In genomic region chr17:75848523-75849303, GRCh38 we compare ENCODE assay signal across 8 cellular contexts. TPM values are rescaled to one million over a fixed set of nuclear protein-coding genes. Genes with fewer than 3 reads are reported as not detected.
DNase-seq lines count a peak whose midpoint lies in the region; ATAC-seq and TF ChIP-seq lines count a peak whose summit lies in the region.

No MANE protein-coding gene starts in this region.

- no peaks in the 10 kb centered on the region for H3K9me3 ChIP-seq in CD8-positive, alpha-beta T cell (ENCODE audit: low read length)
- no peaks in the 10 kb centered on the region for H3K9me3 ChIP-seq in adrenal gland (replicated peaks in 1 of 3)

- peak in 1 of 2 donors; percentile 22 for TF ChIP-seq POLR2A in adrenal gland (IDR thresholded peaks at IDR 0.05)

- peaks cover 47% of the 10 kb centered on the region for H3K36me3 ChIP-seq in CD8-positive, alpha-beta T cell (ENCODE audit: insufficient read depth, low read length)
- H3K36me3 ChIP-seq in adrenal gland (replicated peaks in 1 of 2): peaks cover 0 to 64% of the 10 kb centered on the region in 2 donors

- in situ Hi-C loops in KBM-7 (cut with MboI; ENCODE audit: low pct_unique_long_range_greater_than_20kb, low sequenced_read_pairs): no loop called here

- no peak overlapping the region for H3K4me3 Mint-ChIP-seq in CD8-positive, alpha-beta T cell

- intact Hi-C loops in CD8-positive, alpha-beta T cell (cut with DNase I, micrococcal nuclease): loop anchor here in 1 of 2 experiments (1.0 kb wide), 2 partner anchors 83 to 94 kb away; partner anchors contain the start of gene GALK1
- intact Hi-C loops in adrenal gland (cut with DNase I): no loop called here

- no peaks in the 10 kb centered on the region for H3K27me3 ChIP-seq in CD8-positive, alpha-beta T cell (ENCODE audit: insufficient read depth, low read length)
- H3K27me3 ChIP-seq in adrenal gland: no peaks in the 10 kb centered on the region

- H3K27me3 Mint-ChIP-seq in CD8-positive, alpha-beta T cell (ENCODE audit: low read depth): no peaks in the 10 kb centered on the region

- H3K36me3 Mint-ChIP-seq in CD8-positive, alpha-beta T cell: peaks cover 55% of the 10 kb centered on the region

- peak; percentile 58 to 89 (median 83) for DNase-seq in CD8-positive, alpha-beta T cell
- DNase-seq in KBM-7 (peak; percentile 83), SKM-1 treated with dmso at 0.1 percent for 144 hours (lab: John Stamatoyannopoulos, UW; ENCODE audit: unreplicated experiment) (peak; percentile 63), adrenal gland (peak; percentile 78 to 92 (median 82)), hypothalamus (lab: John Stamatoyannopoulos, UW) (peak in 44 of 51 donors; percentile 29 to 96 (median 67)), AG08396 (ENCODE audit: low spot score) (no peak)
- DNase-seq in stimulated activated CD4-positive, alpha-beta T cell treated with anti-CD3 and anti-CD28 coated beads, Interleukin-12 subunit alpha, Interleukin-12 subunit beta, amount 100 ng/mL, for 48 hours (ENCODE audit: low read depth in 2 of 3, low spot score in 1 of 3): peak; percentile 66 to 90 (median 79)

- POLR2A ChIA-PET in CD8-positive, alpha-beta T cell (lab: Charles Lee): interaction anchor here (0.5 to 1.1 kb wide), 3 partner anchors 48 to 421 kb away, joined by 3 read pairs; partner anchors contain the start of gene TRIM65

- H3K4me1 Mint-ChIP-seq in CD8-positive, alpha-beta T cell (ENCODE audit: low read depth): peaks cover 31% of the 10 kb centered on the region

- H3K27ac ChIP-seq in CD8-positive, alpha-beta T cell (ENCODE audit: low read depth, low read length): no peak overlapping the region
- peak overlapping the region; percentile 16 to 97 (median 71) for H3K27ac ChIP-seq in adrenal gland

- H3K4me3 ChIP-seq in CD8-positive, alpha-beta T cell (ENCODE audit: low read depth, low read length): no peak overlapping the region
- no peak overlapping the region for H3K4me3 ChIP-seq in adrenal gland

- no peak overlapping the region for H3K27ac Mint-ChIP-seq in CD8-positive, alpha-beta T cell

- ATAC-seq in CD8-positive, alpha-beta T cell: peak; percentile 22
- no peak for ATAC-seq in GM18511 (IDR thresholded peaks at IDR 0.05; ENCODE audit: unreplicated experiment)

- peaks cover 24% of the 10 kb centered on the region for H3K4me1 ChIP-seq in CD8-positive, alpha-beta T cell (ENCODE audit: insufficient read depth, low read length)
- peaks cover 41 to 84% of the 10 kb centered on the region in 2 donors for H3K4me1 ChIP-seq in adrenal gland (replicated peaks in 1 of 2)

- 17 to 22% (median 20%) methylated on average over 7 to 16 of the region's 16 CpGs for WGBS in adrenal gland, 4 donors

- CTCF ChIA-PET in CD8-positive, alpha-beta T cell (lab: Charles Lee): interaction anchor here (0.7 to 5.4 kb wide), 35 partner anchors 6 to 99 kb away, joined by 3 to 30 read pairs (median 5); partner anchors contain the start of genes GALK1, TRIM65 and WBP2

- no peaks in the 10 kb centered on the region for H3K9me3 Mint-ChIP-seq in CD8-positive, alpha-beta T cell

- TF ChIP-seq CTCF in CD8-positive, alpha-beta T cell (IDR thresholded peaks at IDR 0.05): peak; percentile 74
- peak; percentile 27 to 72 (median 56) for TF ChIP-seq CTCF in adrenal gland (IDR thresholded peaks at IDR 0.05)

RNA-seq across cellular contexts. Expression of gene UNC13D, which starts 4.5 kb away (rescaled TPM):
- total RNA-seq in CD8-positive, alpha-beta T cell: 100 to 1,000 TPM; 123 to 124 TPM
- total RNA-seq in adrenal gland: 10 to 100 TPM in 7 of 8 donors, 1 to 10 TPM in 1; 3.0 to 28.1 (median 13.8) TPM
- 10 to 100 TPM in 2 of 3 donors, 1 to 10 TPM in 1; 6.6 to 47.5 (median 21.5) TPM for polyA plus RNA-seq in adrenal gland

RNA-seq across cellular contexts. Expression of gene WBP2, which starts 6.4 kb away (rescaled TPM):
- total RNA-seq in CD8-positive, alpha-beta T cell: 10 to 100 TPM; 69.1 to 80.2 TPM
- 100 to 1,000 TPM; 131 to 292 (median 217) TPM for total RNA-seq in adrenal gland
- polyA plus RNA-seq in adrenal gland: 100 to 1,000 TPM; 205 to 258 (median 258) TPM

RNA-seq across cellular contexts. Expression of gene TRIM47, which starts 29.7 kb away (rescaled TPM):
- total RNA-seq in CD8-positive, alpha-beta T cell: 1 to 10 TPM; 1.6 to 1.7 TPM
- total RNA-seq in adrenal gland: 10 to 100 TPM in 7 of 8 donors, 1 to 10 TPM in 1; 6.7 to 66.1 (median 24.5) TPM
- polyA plus RNA-seq in adrenal gland: 10 to 100 TPM in 2 of 3 donors, 1 to 10 TPM in 1; 6.0 to 42.5 (median 36.5) TPM

RNA-seq across cellular contexts. Expression of gene TRIM65, which starts 48.0 kb away (rescaled TPM):
- total RNA-seq in CD8-positive, alpha-beta T cell: 10 to 100 TPM; 13.6 to 15.1 TPM
- 10 to 100 TPM in 7 of 8 donors, 1 to 10 TPM in 1; 7.4 to 46.9 (median 19.3) TPM for total RNA-seq in adrenal gland
- polyA plus RNA-seq in adrenal gland: 10 to 100 TPM in 1 of 3 donors, 1 to 10 TPM in 2; 4.1 to 16.7 (median 5.0) TPM

RNA-seq across cellular contexts. Expression of gene MRPL38, which starts 56.0 kb away (rescaled TPM):
- 100 to 1,000 TPM; 171 to 181 TPM for total RNA-seq in CD8-positive, alpha-beta T cell
- total RNA-seq in adrenal gland: 100 to 1,000 TPM in 4 of 8 donors, 10 to 100 TPM in 4; 36.7 to 153 (median 82.7) TPM
- polyA plus RNA-seq in adrenal gland: 100 to 1,000 TPM in 2 of 3 donors, 10 to 100 TPM in 1; 60.3 to 214 (median 187) TPM

Comparison
In these comparisons a context has a peak if more than half of its experiments do, and no peak if none do; other contexts are left out.
1. RNA of gene UNC13D, which starts 4.5 kb away (total RNA-seq): 123 to 124 TPM in CD8-positive, alpha-beta T cell; 3.0 to 28.1 TPM in adrenal gland; every median in the first group is over 4 times any median in the second.